25 cellular contexts compared by ENCODE assay signal in genomic region chr10:58396057-58396456, GRCh38.
"Had no signal": no experiment of that assay in that cellular context is flagged by ENCODE, and none has a peak within 500 bp of the region (broad histone marks: within the 10 kb centered on the region; RNA-seq: fewer than 3 reads in every experiment).

No MANE protein-coding gene starts in this region.

- H3K4me1 Mint-ChIP-seq: mesothelial cell of epicardium had no signal

- H3K27ac ChIP-seq: colonic mucosa, epithelial cell of prostate, esophagus squamous epithelium, gastrocnemius medialis, heart right ventricle, left lung, lower lobe of right lung had no signal

- H3K27me3 Mint-ChIP-seq: dendritic cell treated with granulocyte-macrophage colony-stimulating factor and Interleukin-4, amounts not matched to agents 40 ng/mL and 50 ng/mL, for 4 days; effector memory CD8-positive, alpha-beta T cell; naive B cell had no signal

- H3K27me3 ChIP-seq: colonic mucosa, esophagus squamous epithelium, gastrocnemius medialis, heart right ventricle, left lung had no signal

- H3K4me3 Mint-ChIP-seq: dendritic cell treated with granulocyte-macrophage colony-stimulating factor and Interleukin-4, amounts not matched to agents 40 ng/mL and 50 ng/mL, for 4 days; effector memory CD8-positive, alpha-beta T cell; endodermal cell; mesothelial cell of epicardium; naive B cell had no signal

- H3K27ac Mint-ChIP-seq: dendritic cell treated with granulocyte-macrophage colony-stimulating factor and Interleukin-4, amounts not matched to agents 40 ng/mL and 50 ng/mL, for 4 days; endodermal cell; mesothelial cell of epicardium had no signal

- DNase-seq: colonic mucosa; cortex of kidney; effector CD8-positive, alpha-beta T cell; effector memory CD8-positive, alpha-beta T cell; endodermal cell; erythroblast; esophagus squamous epithelium; foreskin fibroblast; foreskin melanocyte; gastrocnemius medialis; glutamatergic neuron; head of caudate nucleus; heart right ventricle; hippocampal formation; left cardiac atrium; left lung; left ventricle myocardium superior; lower lobe of right lung; mesenchymal stem cell; mucosa of descending colon; naive B cell had no signal

- H3K36me3 ChIP-seq: colonic mucosa had no signal

- H3K4me1 ChIP-seq: colonic mucosa, esophagus squamous epithelium, gastrocnemius medialis, heart right ventricle, left lung, lower lobe of right lung had no signal

- H3K9me3 Mint-ChIP-seq: dendritic cell treated with granulocyte-macrophage colony-stimulating factor and Interleukin-4, amounts not matched to agents 40 ng/mL and 50 ng/mL, for 4 days; effector memory CD8-positive, alpha-beta T cell; endodermal cell; mesothelial cell of epicardium; naive B cell had no signal

- H3K4me3 ChIP-seq: colonic mucosa, esophagus squamous epithelium, gastrocnemius medialis, heart right ventricle, left lung, lower lobe of right lung, mucosa of descending colon had no signal

- H3K9me3 ChIP-seq: colonic mucosa, esophagus squamous epithelium, gastrocnemius medialis, heart right ventricle, left lung, lower lobe of right lung, mucosa of descending colon had no signal

- ATAC-seq: effector memory CD8-positive, alpha-beta T cell; esophagus mucosa; gastrocnemius medialis; heart right ventricle; left cardiac atrium; left lung; left ventricle myocardium superior; lower lobe of right lung; mucosa of descending colon had no signal
